In the genomic region with DNA sequence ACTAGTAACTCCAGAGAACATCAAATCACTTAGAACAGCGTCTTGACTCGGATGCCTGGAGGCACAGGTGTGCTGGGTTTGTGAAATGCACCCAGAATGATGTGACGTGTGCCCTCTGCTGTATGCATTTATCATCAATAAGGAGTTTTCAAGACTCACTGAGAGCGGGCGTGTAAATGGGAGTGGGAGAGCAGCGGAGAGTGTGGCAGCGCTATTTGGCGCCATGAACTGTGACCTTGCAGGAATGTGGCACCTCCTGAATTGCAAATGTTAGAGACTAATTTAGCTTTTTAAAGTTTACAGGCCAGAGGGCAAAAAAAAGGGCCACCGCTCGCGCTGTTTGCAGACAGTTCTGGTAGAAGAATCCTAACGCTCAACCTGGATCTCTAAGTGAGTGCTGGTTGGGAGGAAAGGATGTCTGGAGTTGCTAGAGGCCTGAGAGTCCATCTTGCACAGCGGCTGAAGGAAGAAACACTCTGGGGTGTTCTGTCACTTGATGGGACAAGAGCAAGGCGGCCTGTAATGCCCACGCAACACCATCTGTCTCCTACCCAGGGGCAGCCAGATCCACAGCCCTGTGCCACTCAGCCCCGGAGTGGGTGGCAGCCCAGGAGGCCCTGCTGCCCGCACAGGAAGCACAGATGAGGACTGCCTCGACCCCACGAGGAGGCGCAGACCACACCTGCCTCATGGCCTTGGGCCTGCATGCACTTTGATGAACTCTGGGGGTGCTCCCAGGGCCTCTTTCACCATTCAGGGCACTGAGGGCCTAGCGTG, we compare ENCODE assay signal across 12 cellular contexts. TPM values are rescaled to one million over a fixed set of nuclear protein-coding genes. Genes with fewer than 3 reads are reported as not detected.
DNase-seq lines count a peak whose midpoint lies in the region; FAIRE-seq and TF ChIP-seq lines count a peak whose summit lies in the region.
"Had no signal": no experiment of that assay in that cellular context is flagged by ENCODE, and none has a peak within 500 bp of the region (broad histone marks: within the 10 kb centered on the region; RNA-seq: fewer than 3 reads in every experiment).

No MANE protein-coding gene starts in this region.

- POLR2A ChIA-PET in CD4-positive, alpha-beta memory T cell (lab: Charles Lee; ENCODE audit: partially characterized antibody) = interaction anchor here (0.9 to 1.8 kb wide), 3 partner anchors 8 to 54 kb away, joined by 3 to 7 read pairs (median 4); a partner anchor contains a TSS

- no peak for FAIRE-seq in GM12891 (lab: Jason Lieb, UNC)
- FAIRE-seq: A204.1 had no signal

- H3K27me3 ChIP-seq in CD4-positive, alpha-beta memory T cell (ENCODE audit: insufficient read depth, low read length) = no peaks in the 10 kb centered on the region
- H3K27me3 ChIP-seq: transverse colon had no signal

- intact Hi-C loops in CD4-positive, alpha-beta memory T cell (cut with micrococcal nuclease) = no loop called here
- intact Hi-C loops in activated T-helper 1 cell treated with anti-CD3 and anti-CD28 coated beads, Interleukin-12 subunit alpha, Interleukin-12 subunit beta, Interleukin-2, Interleukin-4 antibody, amounts not matched to agents 30 ng/mL and 10 ng/mL and 1 ng/mL, durations not matched to agents 14 hours and 24 hours and 36 hours (cut with micrococcal nuclease) = no loop called here

- peak overlapping the region; percentile 78 for H3K27ac ChIP-seq in CD4-positive, alpha-beta memory T cell (ENCODE audit: low read depth, low read length)
- H3K27ac ChIP-seq: PC-9 had no signal

- no peaks in the 10 kb centered on the region for H3K36me3 ChIP-seq in CD4-positive, alpha-beta memory T cell (ENCODE audit: insufficient read depth, low read length)
- H3K36me3 ChIP-seq: transverse colon had no signal

- peaks cover 3 to 24% of the 10 kb centered on the region in 2 donors for H3K36me3 Mint-ChIP-seq in CD4-positive, alpha-beta memory T cell
- peaks cover 9% of the 10 kb centered on the region for H3K36me3 Mint-ChIP-seq in activated T-helper 1 cell treated with anti-CD3 and anti-CD28 coated beads, Interleukin-12 subunit alpha, Interleukin-12 subunit beta, Interleukin-2, Interleukin-4 antibody, amounts not matched to agents 30 ng/mL and 10 ng/mL and 1 ng/mL, durations not matched to agents 14 hours and 24 hours and 36 hours (ENCODE audit: low read depth)

- H3K27me3 Mint-ChIP-seq in CD4-positive, alpha-beta memory T cell = no peaks in the 10 kb centered on the region
- no peaks in the 10 kb centered on the region for H3K27me3 Mint-ChIP-seq in activated T-helper 1 cell treated with anti-CD3 and anti-CD28 coated beads, Interleukin-12 subunit alpha, Interleukin-12 subunit beta, Interleukin-2, Interleukin-4 antibody, amounts not matched to agents 30 ng/mL and 10 ng/mL and 1 ng/mL, durations not matched to agents 14 hours and 24 hours and 36 hours (ENCODE audit: insufficient read depth)

- TF ChIP-seq POLR2A in GM12891 (IDR thresholded peaks at IDR 0.05; ENCODE audit: low read depth, low read length) = no peak

- H3K4me3 Mint-ChIP-seq in CD4-positive, alpha-beta memory T cell = peak overlapping the region in 4 of 8 donors; percentile 44 to 81 (median 50)
- H3K4me3 Mint-ChIP-seq in activated T-helper 1 cell treated with anti-CD3 and anti-CD28 coated beads, Interleukin-12 subunit alpha, Interleukin-12 subunit beta, Interleukin-2, Interleukin-4 antibody, amounts not matched to agents 30 ng/mL and 10 ng/mL and 1 ng/mL, durations not matched to agents 14 hours and 24 hours and 36 hours = no peak overlapping the region

- no peaks in the 10 kb centered on the region for H3K9me3 Mint-ChIP-seq in CD4-positive, alpha-beta memory T cell
- no peaks in the 10 kb centered on the region for H3K9me3 Mint-ChIP-seq in activated T-helper 1 cell treated with anti-CD3 and anti-CD28 coated beads, Interleukin-12 subunit alpha, Interleukin-12 subunit beta, Interleukin-2, Interleukin-4 antibody, amounts not matched to agents 30 ng/mL and 10 ng/mL and 1 ng/mL, durations not matched to agents 14 hours and 24 hours and 36 hours

- peaks cover 53 to 95% (median 77%) of the 10 kb centered on the region in 4 donors for H3K4me1 Mint-ChIP-seq in CD4-positive, alpha-beta memory T cell
- peaks cover 61% of the 10 kb centered on the region for H3K4me1 Mint-ChIP-seq in activated T-helper 1 cell treated with anti-CD3 and anti-CD28 coated beads, Interleukin-12 subunit alpha, Interleukin-12 subunit beta, Interleukin-2, Interleukin-4 antibody, amounts not matched to agents 30 ng/mL and 10 ng/mL and 1 ng/mL, durations not matched to agents 14 hours and 24 hours and 36 hours (ENCODE audit: low read depth)

- DNase-seq in NCI-H510A treated with DMSO at 0.1 percent for 48 hours (lab: John Stamatoyannopoulos, UW) = peak; percentile 40
- DNase-seq in NCI-H510A (lab: John Stamatoyannopoulos, UW) = no peak
- no peak for DNase-seq in CD4-positive, alpha-beta memory T cell
- DNase-seq in activated T-helper 1 cell treated with anti-CD3 and anti-CD28 coated beads, Interleukin-12 subunit alpha, Interleukin-12 subunit beta, Interleukin-2, Interleukin-4 antibody, amounts not matched to agents 30 ng/mL and 10 ng/mL and 1 ng/mL, durations not matched to agents 14 hours and 24 hours and 36 hours (ENCODE audit: low spot score) = no peak
- peak; percentile 57 for DNase-seq in left kidney (ENCODE audit: low read depth, low spot score)
- no peak for DNase-seq in GM12891 (ENCODE audit: insufficient read length, low spot score)
- no peak for DNase-seq in mucosa of gallbladder (ENCODE audit: low spot score)
- no peak for DNase-seq in HCEC 1CT
- DNase-seq: PC-9, transverse colon had no signal

- CTCF ChIA-PET in CD4-positive, alpha-beta memory T cell (lab: Charles Lee; ENCODE audit: partially characterized antibody) = interaction anchor here (0.8 to 3.5 kb wide), 2 partner anchors 9 to 10 kb away, joined by 3 to 27 read pairs; no protein-coding TSS in a partner anchor

- H3K9me3 ChIP-seq in CD4-positive, alpha-beta memory T cell (ENCODE audit: control insufficient read depth in 1 of 2, low read length in 2 of 2) = no peaks in the 10 kb centered on the region
- H3K9me3 ChIP-seq: transverse colon had no signal

- peak overlapping the region; percentile 65 to 96 (median 93) for H3K27ac Mint-ChIP-seq in CD4-positive, alpha-beta memory T cell
- H3K27ac Mint-ChIP-seq in activated T-helper 1 cell treated with anti-CD3 and anti-CD28 coated beads, Interleukin-12 subunit alpha, Interleukin-12 subunit beta, Interleukin-2, Interleukin-4 antibody, amounts not matched to agents 30 ng/mL and 10 ng/mL and 1 ng/mL, durations not matched to agents 14 hours and 24 hours and 36 hours = peak overlapping the region; percentile 29

- H3K4me3 ChIP-seq in CD4-positive, alpha-beta memory T cell (ENCODE audit: low read length in 2 of 2) = no peak overlapping the region
- H3K4me3 ChIP-seq: PC-9, smooth muscle cell, transverse colon had no signal

- H3K4me1 ChIP-seq in CD4-positive, alpha-beta memory T cell (ENCODE audit: insufficient read depth, low read length) = peaks cover 96% of the 10 kb centered on the region

TF ChIP-seq in GM12891, 5 proteins besides CTCF, POLR2A, EP300 and RAD21:
- TF ChIP-seq POLR2AphosphoS5 (IDR thresholded peaks at IDR 0.05; ENCODE audit: low read depth, low read length) = no peak
- TF ChIP-seq TAF1 (IDR thresholded peaks at IDR 0.05; ENCODE audit: low read depth, low read length) = no peak
- TF ChIP-seq SPI1 (IDR thresholded peaks at IDR 0.05; ENCODE audit: low read depth, low read length) = no peak
- no peak for TF ChIP-seq POU2F2 (IDR thresholded peaks at IDR 0.05; ENCODE audit: low read depth, low read length)
- no peak for TF ChIP-seq PAX5 (IDR thresholded peaks at IDR 0.05; ENCODE audit: insufficient read depth, low read length, severe bottlenecking)

RNA-seq across cellular contexts. Expression of a gene that starts 19.7 kb away (rescaled TPM):
- total RNA-seq in CD4-positive, alpha-beta memory T cell = 10 to 100 TPM; 84.1 to 94.9 TPM
- 10 to 100 TPM in 1 of 2 donors, 1 to 10 TPM in 1; 3.4 to 11.6 TPM for polyA plus RNA-seq in CD4-positive, alpha-beta memory T cell
- total RNA-seq in activated T-helper 1 cell treated with anti-CD3 and anti-CD28 coated beads, Interleukin-12 subunit alpha, Interleukin-12 subunit beta, Interleukin-2, Interleukin-4 antibody, amounts not matched to agents 30 ng/mL and 10 ng/mL and 1 ng/mL, durations not matched to agents 14 hours and 24 hours and 36 hours = 122 and 126 TPM in 2 replicates
- polyA plus RNA-seq in GM12891 (2012; ENCODE audit: low read depth, missing spikeins) = 40.5 TPM
- total RNA-seq in mucosa of gallbladder = 75.5 TPM

RNA-seq across cellular contexts. Expression of a gene that starts 44.2 kb away (rescaled TPM):
- 10 to 100 TPM; 65.0 to 68.0 TPM for total RNA-seq in CD4-positive, alpha-beta memory T cell
- 1 to 10 TPM; 1.7 to 4.3 TPM for polyA plus RNA-seq in CD4-positive, alpha-beta memory T cell
- 3.4 and 3.6 TPM in 2 replicates for total RNA-seq in activated T-helper 1 cell treated with anti-CD3 and anti-CD28 coated beads, Interleukin-12 subunit alpha, Interleukin-12 subunit beta, Interleukin-2, Interleukin-4 antibody, amounts not matched to agents 30 ng/mL and 10 ng/mL and 1 ng/mL, durations not matched to agents 14 hours and 24 hours and 36 hours
- 2.9 TPM for polyA plus RNA-seq in GM12891 (2012; ENCODE audit: low read depth, missing spikeins)
- 82.5 TPM for total RNA-seq in mucosa of gallbladder

RNA-seq across cellular contexts. Expression of a gene that starts 53.6 kb away (rescaled TPM):
- total RNA-seq in CD4-positive, alpha-beta memory T cell = 10 to 100 TPM; 36.6 to 37.5 TPM
- 1 to 10 TPM; 5.6 to 6.3 TPM for polyA plus RNA-seq in CD4-positive, alpha-beta memory T cell
- 3.5 and 4.2 TPM in 2 replicates for total RNA-seq in activated T-helper 1 cell treated with anti-CD3 and anti-CD28 coated beads, Interleukin-12 subunit alpha, Interleukin-12 subunit beta, Interleukin-2, Interleukin-4 antibody, amounts not matched to agents 30 ng/mL and 10 ng/mL and 1 ng/mL, durations not matched to agents 14 hours and 24 hours and 36 hours
- 2.4 TPM for polyA plus RNA-seq in GM12891 (2012; ENCODE audit: low read depth, missing spikeins)
- 12.7 TPM for total RNA-seq in mucosa of gallbladder

RNA-seq across cellular contexts. Expression of a gene that starts 54.7 kb away (rescaled TPM):
- total RNA-seq in CD4-positive, alpha-beta memory T cell = 100 to 1,000 TPM; 139 to 153 TPM
- polyA plus RNA-seq in CD4-positive, alpha-beta memory T cell = 100 to 1,000 TPM; 330 to 388 TPM
- 230 and 243 TPM in 2 replicates for total RNA-seq in activated T-helper 1 cell treated with anti-CD3 and anti-CD28 coated beads, Interleukin-12 subunit alpha, Interleukin-12 subunit beta, Interleukin-2, Interleukin-4 antibody, amounts not matched to agents 30 ng/mL and 10 ng/mL and 1 ng/mL, durations not matched to agents 14 hours and 24 hours and 36 hours
- 307 TPM for polyA plus RNA-seq in GM12891 (2012; ENCODE audit: low read depth, missing spikeins)
- total RNA-seq in mucosa of gallbladder = 244 TPM

Comparison
In these comparisons a context has a peak if more than half of its experiments do, and no peak if none do; other contexts are left out.
1. DNase-seq: peak in NCI-H510A treated with DMSO at 0.1 percent for 48 hours (single experiment) and left kidney (single experiment); none in NCI-H510A (single experiment), CD4-positive, alpha-beta memory T cell (0 of 5), activated T-helper 1 cell treated with anti-CD3 and anti-CD28 coated beads, Interleukin-12 subunit alpha, Interleukin-12 subunit beta, Interleukin-2, Interleukin-4 antibody, amounts not matched to agents 30 ng/mL and 10 ng/mL and 1 ng/mL, durations not matched to agents 14 hours and 24 hours and 36 hours (single experiment), GM12891 (single experiment), mucosa of gallbladder (single experiment) and HCEC 1CT (single experiment).
2. RNA of a gene that starts 44.2 kb away (total RNA-seq): 82.5 TPM in mucosa of gallbladder (single experiment) and 65.0 to 68.0 TPM in CD4-positive, alpha-beta memory T cell; 3.4 to 3.6 TPM in activated T-helper 1 cell treated with anti-CD3 and anti-CD28 coated beads, Interleukin-12 subunit alpha, Interleukin-12 subunit beta, Interleukin-2, Interleukin-4 antibody, amounts not matched to agents 30 ng/mL and 10 ng/mL and 1 ng/mL, durations not matched to agents 14 hours and 24 hours and 36 hours; every median in the first group is over 10 times any median in the second.